20 cellular contexts compared by ENCODE assay signal in the genomic region with DNA sequence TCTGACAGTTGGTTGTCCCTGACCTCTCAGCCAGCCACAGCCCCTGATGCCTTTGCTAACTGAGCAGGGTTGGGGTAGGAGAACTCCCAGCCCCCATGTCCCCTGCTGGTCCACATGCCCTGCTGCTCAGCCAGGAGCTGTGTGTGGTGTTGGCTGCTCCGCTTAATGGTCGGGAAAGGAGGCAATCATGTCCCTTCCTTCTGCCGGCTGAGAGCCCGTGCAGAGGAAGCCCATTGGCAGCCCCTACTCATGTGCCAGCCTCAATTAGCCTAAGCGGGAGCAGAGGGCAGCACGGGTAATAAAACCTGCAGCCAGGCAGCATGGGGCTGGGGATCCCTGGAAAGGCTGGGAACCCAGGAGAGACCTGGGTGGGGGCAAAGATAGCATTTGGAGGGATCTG.
A peak's percentile ranks its signal among the peaks of the same experiment; 100 is the strongest.
DNase-seq lines count a peak whose midpoint lies in the region; ATAC-seq and TF ChIP-seq lines count a peak whose summit lies in the region.
"Had no signal": no experiment of that assay in that cellular context is flagged by ENCODE, and none has a peak within 500 bp of the region (broad histone marks: within the 10 kb centered on the region; RNA-seq: fewer than 3 reads in every experiment).

No MANE protein-coding gene starts in this region.

- H3K4me2 ChIP-seq in osteoblast (ENCODE audit: insufficient read depth, low read length), result no peak overlapping the region
- H3K4me2 ChIP-seq: BLaER1 had no signal

- H3K36me3 ChIP-seq in muscle layer of duodenum (ENCODE audit: control insufficient read depth in 1 of 2, insufficient read depth in 2 of 2, low read length in 2 of 2) (no peaks in the 10 kb centered on the region), transverse colon (no peaks in the 10 kb centered on the region), osteoblast (ENCODE audit: insufficient read depth, low read length) (no peaks in the 10 kb centered on the region)
- H3K36me3 ChIP-seq: BLaER1, gastrocnemius medialis, neutrophil, vagina had no signal

- in situ Hi-C loops in transverse colon (cut with MboI; ENCODE audit: low pct_ligation_motif_present in 1 of 4, low pct_unique_long_range_greater_than_20kb in 1 of 4, low sequenced_read_pairs in 3 of 4), result no loop called here

- WGBS in transverse colon (ENCODE audit: low coverage in 1 of 2), 2 donors, result 62% methylated on average over 6 of the region's 6 CpGs; no CpG with 5 or more reads in 1 of the 2 donors

- no peaks in the 10 kb centered on the region for H3K36me3 Mint-ChIP-seq in WTC11
- H3K36me3 Mint-ChIP-seq: activated naive CD4-positive, alpha-beta T cell treated with anti-CD3 and anti-CD28 coated beads, Interleukin-2, amount 50 U/mL, for 72 hours had no signal

- no peak for TF ChIP-seq EP300 in transverse colon (IDR thresholded peaks at IDR 0.05; ENCODE audit: low read depth)

- POLR2A ChIA-PET in WTC11 (lab: Charles Lee), result interaction anchor here (0.6 kb wide), 1 partner anchor 9 kb away, joined by 8 read pairs; no protein-coding TSS in a partner anchor

- no peak overlapping the region for H3K27ac Mint-ChIP-seq in WTC11
- H3K27ac Mint-ChIP-seq: activated CD4-positive, alpha-beta T cell treated with anti-CD3 and anti-CD28 coated beads for 36 hours; activated naive CD4-positive, alpha-beta T cell treated with anti-CD3 and anti-CD28 coated beads, Interleukin-2, amount 50 U/mL, for 72 hours had no signal

- H3K27ac ChIP-seq in muscle layer of duodenum (ENCODE audit: low read length) (peak overlapping the region; percentile 48), transverse colon (peak overlapping the region in 3 of 4 donors; percentile 9 to 70 (median 53)), osteoblast (ENCODE audit: low read depth, low read length) (no peak overlapping the region)
- H3K27ac ChIP-seq: BLaER1, gastrocnemius medialis, neutrophil, vagina had no signal

- TF ChIP-seq CTCF in WTC11 (IDR thresholded peaks at IDR 0.05) (no peak), transverse colon (IDR thresholded peaks at IDR 0.05) (no peak), osteoblast (IDR thresholded peaks at IDR 0.05; ENCODE audit: extremely low read depth, low read depth, low read length) (no peak)

- H4K20me1 ChIP-seq in osteoblast (ENCODE audit: insufficient read depth, low read length), result no peaks in the 10 kb centered on the region
- H4K20me1 ChIP-seq: BLaER1 had no signal

- H3K4me1 ChIP-seq in muscle layer of duodenum (ENCODE audit: control insufficient read depth in 1 of 2, insufficient read depth in 2 of 2, low read length in 2 of 2) (no peaks in the 10 kb centered on the region), transverse colon (peaks cover 0 to 11% (median 7%) of the 10 kb centered on the region in 4 donors), osteoblast (ENCODE audit: insufficient read depth, low read length) (no peaks in the 10 kb centered on the region)
- H3K4me1 ChIP-seq: gastrocnemius medialis, vagina had no signal

- intact Hi-C loops in transverse colon (cut with DNase I; ENCODE audit: low total_unique reads), result loop anchor here (10.0 kb wide), 1 partner anchor 187 kb away; no protein-coding TSS in a partner anchor

- no peaks in the 10 kb centered on the region for H3K9me3 ChIP-seq in muscle layer of duodenum (ENCODE audit: control insufficient read depth in 1 of 2, low read length in 2 of 2)
- H3K9me3 ChIP-seq in transverse colon, result no peaks in the 10 kb centered on the region
- H3K9me3 ChIP-seq in osteoblast (ENCODE audit: low read depth, low read length), result no peaks in the 10 kb centered on the region
- H3K9me3 ChIP-seq: gastrocnemius medialis, neutrophil, vagina had no signal

- CTCF ChIA-PET in WTC11 (lab: Charles Lee), result no interaction called here

- H3K4me1 Mint-ChIP-seq in WTC11, result peaks cover 36% of the 10 kb centered on the region

- H3K4me3 ChIP-seq in muscle layer of duodenum (ENCODE audit: low read depth in 1 of 2, low read length in 2 of 2) (no peak overlapping the region), transverse colon (no peak overlapping the region), osteoblast (ENCODE audit: insufficient read depth, low read length) (no peak overlapping the region)
- H3K4me3 ChIP-seq: BLaER1, gastrocnemius medialis, vagina had no signal

- TF ChIP-seq POLR2A in transverse colon (IDR thresholded peaks at IDR 0.05), result no peak

- H3K79me2 ChIP-seq in osteoblast (ENCODE audit: insufficient read depth, low read length), result no peaks in the 10 kb centered on the region

- H3K27me3 Mint-ChIP-seq in WTC11 (ENCODE audit: low read depth), result peaks cover 16% of the 10 kb centered on the region

- H3K9me3 Mint-ChIP-seq in WTC11, result peaks cover 12% of the 10 kb centered on the region; the same call in 1 of the 2 replicates

- ATAC-seq in WTC11, result peak; percentile 28
- ATAC-seq: activated CD4-positive, alpha-beta T cell treated with anti-CD3 and anti-CD28 coated beads for 36 hours; activated naive CD4-positive, alpha-beta T cell treated with anti-CD3 and anti-CD28 coated beads, Interleukin-2, amount 50 U/mL, for 72 hours; gastrocnemius medialis had no signal

- H3K27me3 ChIP-seq in muscle layer of duodenum (ENCODE audit: low read depth, low read length) (no peaks in the 10 kb centered on the region), transverse colon (no peaks in the 10 kb centered on the region), osteoblast (ENCODE audit: insufficient read depth, low read length) (peaks cover 8% of the 10 kb centered on the region)
- H3K27me3 ChIP-seq: BLaER1, vagina had no signal

- H3K4me3 Mint-ChIP-seq in WTC11, result no peak overlapping the region
- H3K4me3 Mint-ChIP-seq: activated CD4-positive, alpha-beta T cell treated with anti-CD3 and anti-CD28 coated beads for 36 hours had no signal

- DNase-seq in NCI-H2107 treated with DMSO at 0.1 percent for 48 hours (lab: John Stamatoyannopoulos, UW; ENCODE audit: unreplicated experiment) (peak; percentile 49), NCI-H2107 (lab: John Stamatoyannopoulos, UW) (no peak), WTC11 (ENCODE audit: low spot score) (no peak), transverse colon (no peak), T-helper 1 cell (no peak), osteoblast (ENCODE audit: insufficient read length, low spot score, missing footprints) (no peak)
- DNase-seq in activated CD4-positive, CD25-positive, alpha-beta regulatory T cell treated with anti-CD3 and anti-CD28 coated beads, Interleukin-2, amount 50 U/mL, for 72 hours, result no peak
- DNase-seq: activated CD4-positive, alpha-beta T cell treated with anti-CD3 and anti-CD28 coated beads for 36 hours; cerebellar nuclear complex; effector CD8-positive, alpha-beta T cell; gastrocnemius medialis; GF-D8; mesenchymal stem cell; NCI-H1048; Right ventricle myocardium superior had no signal

- H2AFZ ChIP-seq in osteoblast (ENCODE audit: low read length), result no peak overlapping the region

TF ChIP-seq in WTC11, 78 proteins besides CTCF, POLR2A, EP300 and RAD21 (continues in another document):
- no peak for TF ChIP-seq GRHL2 (CRISPR knock-in tag; IDR thresholded peaks at IDR 0.05; ENCODE audit: insufficient replicate concordance, severe bottlenecking)
- TF ChIP-seq, protein P1, sequence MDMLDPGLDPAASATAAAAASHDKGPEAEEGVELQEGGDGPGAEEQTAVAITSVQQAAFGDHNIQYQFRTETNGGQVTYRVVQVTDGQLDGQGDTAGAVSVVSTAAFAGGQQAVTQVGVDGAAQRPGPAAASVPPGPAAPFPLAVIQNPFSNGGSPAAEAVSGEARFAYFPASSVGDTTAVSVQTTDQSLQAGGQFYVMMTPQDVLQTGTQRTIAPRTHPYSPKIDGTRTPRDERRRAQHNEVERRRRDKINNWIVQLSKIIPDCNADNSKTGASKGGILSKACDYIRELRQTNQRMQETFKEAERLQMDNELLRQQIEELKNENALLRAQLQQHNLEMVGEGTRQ (CRISPR knock-in tag; IDR thresholded peaks at IDR 0.05), result no peak
- TF ChIP-seq, protein P2, sequence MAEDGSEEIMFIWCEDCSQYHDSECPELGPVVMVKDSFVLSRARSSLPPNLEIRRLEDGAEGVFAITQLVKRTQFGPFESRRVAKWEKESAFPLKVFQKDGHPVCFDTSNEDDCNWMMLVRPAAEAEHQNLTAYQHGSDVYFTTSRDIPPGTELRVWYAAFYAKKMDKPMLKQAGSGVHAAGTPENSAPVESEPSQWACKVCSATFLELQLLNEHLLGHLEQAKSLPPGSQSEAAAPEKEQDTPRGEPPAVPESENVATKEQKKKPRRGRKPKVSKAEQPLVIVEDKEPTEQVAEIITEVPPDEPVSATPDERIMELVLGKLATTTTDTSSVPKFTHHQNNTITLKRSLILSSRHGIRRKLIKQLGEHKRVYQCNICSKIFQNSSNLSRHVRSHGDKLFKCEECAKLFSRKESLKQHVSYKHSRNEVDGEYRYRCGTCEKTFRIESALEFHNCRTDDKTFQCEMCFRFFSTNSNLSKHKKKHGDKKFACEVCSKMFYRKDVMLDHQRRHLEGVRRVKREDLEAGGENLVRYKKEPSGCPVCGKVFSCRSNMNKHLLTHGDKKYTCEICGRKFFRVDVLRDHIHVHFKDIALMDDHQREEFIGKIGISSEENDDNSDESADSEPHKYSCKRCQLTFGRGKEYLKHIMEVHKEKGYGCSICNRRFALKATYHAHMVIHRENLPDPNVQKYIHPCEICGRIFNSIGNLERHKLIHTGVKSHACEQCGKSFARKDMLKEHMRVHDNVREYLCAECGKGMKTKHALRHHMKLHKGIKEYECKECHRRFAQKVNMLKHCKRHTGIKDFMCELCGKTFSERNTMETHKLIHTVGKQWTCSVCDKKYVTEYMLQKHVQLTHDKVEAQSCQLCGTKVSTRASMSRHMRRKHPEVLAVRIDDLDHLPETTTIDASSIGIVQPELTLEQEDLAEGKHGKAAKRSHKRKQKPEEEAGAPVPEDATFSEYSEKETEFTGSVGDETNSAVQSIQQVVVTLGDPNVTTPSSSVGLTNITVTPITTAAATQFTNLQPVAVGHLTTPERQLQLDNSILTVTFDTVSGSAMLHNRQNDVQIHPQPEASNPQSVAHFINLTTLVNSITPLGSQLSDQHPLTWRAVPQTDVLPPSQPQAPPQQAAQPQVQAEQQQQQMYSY (CRISPR knock-in tag; IDR thresholded peaks at IDR 0.05), result no peak
- TF ChIP-seq, protein P3, sequence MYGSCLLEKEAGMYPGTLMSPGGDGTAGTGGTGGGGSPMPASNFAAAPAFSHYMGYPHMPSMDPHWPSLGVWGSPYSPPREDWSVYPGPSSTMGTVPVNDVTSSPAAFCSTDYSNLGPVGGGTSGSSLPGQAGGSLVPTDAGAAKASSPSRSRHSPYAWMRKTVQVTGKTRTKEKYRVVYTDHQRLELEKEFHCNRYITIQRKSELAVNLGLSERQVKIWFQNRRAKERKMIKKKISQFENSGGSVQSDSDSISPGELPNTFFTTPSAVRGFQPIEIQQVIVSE (CRISPR knock-in tag; IDR thresholded peaks at IDR 0.05; ENCODE audit: borderline replicate concordance), result no peak
- TF ChIP-seq RELA (CRISPR knock-in tag; IDR thresholded peaks at IDR 0.05; ENCODE audit: borderline replicate concordance), result no peak
- no peak for TF ChIP-seq CREM (CRISPR knock-in tag; IDR thresholded peaks at IDR 0.05)
- TF ChIP-seq TEAD1 (CRISPR knock-in tag; IDR thresholded peaks at IDR 0.05), result no peak
